15 cellular contexts compared by ENCODE assay signal in genomic region chr1:228778946-228779345, GRCh38.
"Had no signal": no experiment of that assay in that cellular context is flagged by ENCODE, and none has a peak within 500 bp of the region (broad histone marks: within the 10 kb centered on the region; RNA-seq: fewer than 3 reads in every experiment).

No MANE protein-coding gene starts in this region.

- H3K27me3 ChIP-seq: gastroesophageal sphincter, sigmoid colon, upper lobe of left lung had no signal

- H3K4me1 Mint-ChIP-seq: activated CD4-positive, alpha-beta memory T cell treated with anti-CD3 and anti-CD28 coated beads, Interleukin-2, amount 10 ng/mL, durations not matched to agents 7 days and 5 days had no signal

- H3K4me3 ChIP-seq: cardiac muscle cell, gastroesophageal sphincter, heart right ventricle, lower lobe of right lung, sigmoid colon, upper lobe of left lung had no signal

- H3K9me3 ChIP-seq: gastroesophageal sphincter, heart right ventricle, lower lobe of right lung, sigmoid colon, upper lobe of left lung had no signal

- H3K27ac ChIP-seq: cardiac muscle cell, epithelial cell of prostate, gastroesophageal sphincter, heart right ventricle, lower lobe of right lung, sigmoid colon, upper lobe of left lung, WERI-Rb-1 had no signal

- DNase-seq: activated CD4-positive, alpha-beta memory T cell treated with anti-CD3 and anti-CD28 coated beads, Interleukin-2, amount 10 ng/mL, durations not matched to agents 7 days and 5 days; activated naive CD4-positive, alpha-beta T cell treated with anti-CD3 and anti-CD28 coated beads, Interleukin-2, amount 10 ng/mL, durations not matched to agents 7 days and 5 days; activated T-cell treated with anti-CD3 and anti-CD28 coated beads, Interleukin-2, amount 50 U/mL, for 24 hours; heart right ventricle; left colon; lower lobe of right lung; sigmoid colon; stimulated activated CD4-positive, alpha-beta T cell treated with anti-CD3 and anti-CD28 coated beads, Interleukin-1b, Interleukin-23, amount 100 ng/mL, for 48 hours; stimulated activated naive CD8-positive, alpha-beta T cell treated with anti-CD3 and anti-CD28 coated beads, Interleukin-15, amount 100 ng/mL, for 72 hours; WERI-Rb-1 had no signal

- H3K36me3 Mint-ChIP-seq: activated naive CD4-positive, alpha-beta T cell treated with anti-CD3 and anti-CD28 coated beads, Interleukin-2, amount 10 ng/mL, durations not matched to agents 7 days and 5 days had no signal

- H3K4me3 Mint-ChIP-seq: activated CD4-positive, alpha-beta memory T cell treated with anti-CD3 and anti-CD28 coated beads, Interleukin-2, amount 10 ng/mL, durations not matched to agents 7 days and 5 days; activated naive CD4-positive, alpha-beta T cell treated with anti-CD3 and anti-CD28 coated beads, Interleukin-2, amount 10 ng/mL, durations not matched to agents 7 days and 5 days; activated T-cell treated with anti-CD3 and anti-CD28 coated beads, Interleukin-2, amount 50 U/mL, for 24 hours; neural crest cell; stimulated activated naive CD8-positive, alpha-beta T cell treated with anti-CD3 and anti-CD28 coated beads, Interleukin-15, amount 100 ng/mL, for 72 hours had no signal

- H3K36me3 ChIP-seq: cardiac muscle cell, gastroesophageal sphincter, heart right ventricle, lower lobe of right lung, sigmoid colon, upper lobe of left lung, WERI-Rb-1 had no signal

- H3K27me3 Mint-ChIP-seq: activated CD4-positive, alpha-beta memory T cell treated with anti-CD3 and anti-CD28 coated beads, Interleukin-2, amount 10 ng/mL, durations not matched to agents 7 days and 5 days; activated T-cell treated with anti-CD3 and anti-CD28 coated beads, Interleukin-2, amount 50 U/mL, for 24 hours had no signal

- H3K9me3 Mint-ChIP-seq: activated CD4-positive, alpha-beta memory T cell treated with anti-CD3 and anti-CD28 coated beads, Interleukin-2, amount 10 ng/mL, durations not matched to agents 7 days and 5 days; activated naive CD4-positive, alpha-beta T cell treated with anti-CD3 and anti-CD28 coated beads, Interleukin-2, amount 10 ng/mL, durations not matched to agents 7 days and 5 days; activated T-cell treated with anti-CD3 and anti-CD28 coated beads, Interleukin-2, amount 50 U/mL, for 24 hours; stimulated activated naive CD8-positive, alpha-beta T cell treated with anti-CD3 and anti-CD28 coated beads, Interleukin-15, amount 100 ng/mL, for 72 hours had no signal

- H3K27ac Mint-ChIP-seq: activated CD4-positive, alpha-beta memory T cell treated with anti-CD3 and anti-CD28 coated beads, Interleukin-2, amount 10 ng/mL, durations not matched to agents 7 days and 5 days; activated naive CD4-positive, alpha-beta T cell treated with anti-CD3 and anti-CD28 coated beads, Interleukin-2, amount 10 ng/mL, durations not matched to agents 7 days and 5 days; activated T-cell treated with anti-CD3 and anti-CD28 coated beads, Interleukin-2, amount 50 U/mL, for 24 hours; stimulated activated naive CD8-positive, alpha-beta T cell treated with anti-CD3 and anti-CD28 coated beads, Interleukin-15, amount 100 ng/mL, for 72 hours had no signal

- H3K4me1 ChIP-seq: gastroesophageal sphincter had no signal
